ENCODE assay signal across 17 cellular contexts in the genomic region with DNA sequence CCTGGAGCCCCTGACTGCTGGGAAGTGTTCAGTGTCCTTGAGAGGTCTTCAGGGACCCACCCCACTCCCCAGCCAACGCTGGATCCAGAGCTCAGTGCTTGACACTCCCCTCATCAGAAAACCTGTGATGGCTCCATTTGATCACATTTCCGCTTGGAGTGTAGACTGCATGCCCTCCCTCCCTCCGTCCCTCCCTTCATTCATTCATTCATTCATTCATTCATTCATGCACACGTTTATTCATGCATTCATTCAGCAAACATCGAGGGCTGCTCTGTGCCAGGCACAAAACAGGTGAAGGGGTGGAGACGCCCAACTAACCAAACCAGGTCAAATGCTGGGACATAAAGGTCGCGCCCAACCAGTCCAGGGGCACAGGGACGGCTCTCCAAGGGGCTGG.
DNase-seq lines count a peak whose midpoint lies in the region; ATAC-seq and TF ChIP-seq lines count a peak whose summit lies in the region.
"Had no signal": no experiment of that assay in that cellular context is flagged by ENCODE, and none has a peak within 500 bp of the region (broad histone marks: within the 10 kb centered on the region; RNA-seq: fewer than 3 reads in every experiment).

No MANE protein-coding gene starts in this region.

- DNase-seq in memory B cell (ENCODE audit: low spot score in 2 of 2) (no peak), retina (no peak), DMS 273 treated with DMSO at 0.1 percent for 48 hours (lab: John Stamatoyannopoulos, UW) (no peak)
- DNase-seq: COR-L47, EL, Karpas-422, NCI-H1417 treated with DMSO at 0.1 percent for 48 hours, NCI-H1930, NCI-H345, NCI-H524 treated with DMSO at 0.1 percent for 48 hours, SW 1271 had no signal

- H3K27ac Mint-ChIP-seq in memory B cell: peak overlapping the region; percentile 88

- H3K4me1 ChIP-seq in BLaER1 (peaks cover 96% of the 10 kb centered on the region), DOHH2 (ENCODE audit: control insufficient read depth, low read length) (peaks cover 81% of the 10 kb centered on the region)

- peak overlapping the region; percentile 89 for H3K4me3 Mint-ChIP-seq in memory B cell

- H3K27me3 Mint-ChIP-seq in memory B cell: no peaks in the 10 kb centered on the region

- H3K4me1 Mint-ChIP-seq in memory B cell: peaks cover 48% of the 10 kb centered on the region

- H3K36me3 Mint-ChIP-seq in memory B cell: peaks cover 22% of the 10 kb centered on the region

- no peak for ATAC-seq in memory B cell (ENCODE audit: low read depth)
- ATAC-seq in GM19452 (IDR thresholded peaks at IDR 0.05; ENCODE audit: unreplicated experiment): no peak
- ATAC-seq in HG03135 (IDR thresholded peaks at IDR 0.05; ENCODE audit: unreplicated experiment): no peak
- ATAC-seq: Panc1 had no signal

- H3K27me3 ChIP-seq in BLaER1: no peaks in the 10 kb centered on the region
- H3K27me3 ChIP-seq in DOHH2 (ENCODE audit: control insufficient read depth, low read length): no peaks in the 10 kb centered on the region
- no peaks in the 10 kb centered on the region for H3K27me3 ChIP-seq in SU-DHL-6 (ENCODE audit: low read length)

- TF ChIP-seq CTCF in DOHH2 (IDR thresholded peaks at IDR 0.05; ENCODE audit: low read depth, low read length, poor library complexity, severe bottlenecking) (no peak), SU-DHL-6 (IDR thresholded peaks at IDR 0.05; ENCODE audit: insufficient read depth, low read length, poor library complexity, severe bottlenecking) (no peak)

- no peak overlapping the region for H2AFZ ChIP-seq in SU-DHL-6 (ENCODE audit: low read depth, low read length, severe bottlenecking)

- H3K36me3 ChIP-seq in BLaER1: peaks cover 25% of the 10 kb centered on the region
- H3K36me3 ChIP-seq in DOHH2 (ENCODE audit: control insufficient read depth, low read length): peaks cover 30% of the 10 kb centered on the region
- H3K36me3 ChIP-seq in SU-DHL-6 (ENCODE audit: low read length): no peaks in the 10 kb centered on the region

- H3K4me3 ChIP-seq in BLaER1 (no peak overlapping the region), DOHH2 (ENCODE audit: low read length) (peak overlapping the region; percentile 93), SU-DHL-6 (ENCODE audit: insufficient read depth, low read length, poor library complexity, severe bottlenecking) (no peak overlapping the region)

- H3K9me3 Mint-ChIP-seq in memory B cell: peaks cover 3% of the 10 kb centered on the region

- H3K9me2 ChIP-seq in DOHH2 (replicated peaks; ENCODE audit: control insufficient read depth, low read length) (no peaks in the 10 kb centered on the region), SU-DHL-6 (replicated peaks; ENCODE audit: insufficient read depth, low read length) (no peaks in the 10 kb centered on the region)

- H3F3A ChIP-seq in DOHH2 (ENCODE audit: control insufficient read depth, insufficient read depth) (peaks cover 26% of the 10 kb centered on the region), SU-DHL-6 (ENCODE audit: insufficient read depth) (peaks cover 68% of the 10 kb centered on the region)

- H3K9me3 ChIP-seq in BLaER1: peaks cover 12% of the 10 kb centered on the region
- no peaks in the 10 kb centered on the region for H3K9me3 ChIP-seq in DOHH2 (ENCODE audit: control insufficient read depth, insufficient read depth, low read length)
- no peaks in the 10 kb centered on the region for H3K9me3 ChIP-seq in SU-DHL-6 (ENCODE audit: insufficient read depth, low read length)

- peak overlapping the region; percentile 81 for H3K9ac ChIP-seq in BLaER1
- 0 out of 2 replicates have a peak overlapping the region, but pooled peaks have one; percentile 60 for H3K9ac ChIP-seq in SU-DHL-6 (ENCODE audit: low read length)

- H3K4me2 ChIP-seq in BLaER1: peak overlapping the region; percentile 98
- H3K4me2 ChIP-seq in DOHH2 (ENCODE audit: low read length): peak overlapping the region; percentile 99
- peak overlapping the region; percentile 72 for H3K4me2 ChIP-seq in SU-DHL-6 (ENCODE audit: low read depth, low read length, poor library complexity, severe bottlenecking)

- no peaks in the 10 kb centered on the region for H4K20me1 ChIP-seq in BLaER1
- H4K20me1 ChIP-seq in DOHH2 (ENCODE audit: control insufficient read depth, insufficient read depth, low read depth, low read length): no peaks in the 10 kb centered on the region
- H4K20me1 ChIP-seq in SU-DHL-6 (ENCODE audit: low read depth, low read length): no peaks in the 10 kb centered on the region

- H3K79me2 ChIP-seq in DOHH2 (ENCODE audit: control insufficient read depth, low read length): peaks cover 56% of the 10 kb centered on the region
- H3K79me2 ChIP-seq in SU-DHL-6 (ENCODE audit: insufficient read depth, low read length): peaks cover 36% of the 10 kb centered on the region

- H3K27ac ChIP-seq in BLaER1 (peak overlapping the region; percentile 99), DOHH2 (ENCODE audit: low read depth, low read length) (peak overlapping the region; percentile 94), SU-DHL-6 (ENCODE audit: low read depth, low read length) (peak overlapping the region; percentile 93)
